ENCODE assay signal across 1 cellular context in the genomic region with DNA sequence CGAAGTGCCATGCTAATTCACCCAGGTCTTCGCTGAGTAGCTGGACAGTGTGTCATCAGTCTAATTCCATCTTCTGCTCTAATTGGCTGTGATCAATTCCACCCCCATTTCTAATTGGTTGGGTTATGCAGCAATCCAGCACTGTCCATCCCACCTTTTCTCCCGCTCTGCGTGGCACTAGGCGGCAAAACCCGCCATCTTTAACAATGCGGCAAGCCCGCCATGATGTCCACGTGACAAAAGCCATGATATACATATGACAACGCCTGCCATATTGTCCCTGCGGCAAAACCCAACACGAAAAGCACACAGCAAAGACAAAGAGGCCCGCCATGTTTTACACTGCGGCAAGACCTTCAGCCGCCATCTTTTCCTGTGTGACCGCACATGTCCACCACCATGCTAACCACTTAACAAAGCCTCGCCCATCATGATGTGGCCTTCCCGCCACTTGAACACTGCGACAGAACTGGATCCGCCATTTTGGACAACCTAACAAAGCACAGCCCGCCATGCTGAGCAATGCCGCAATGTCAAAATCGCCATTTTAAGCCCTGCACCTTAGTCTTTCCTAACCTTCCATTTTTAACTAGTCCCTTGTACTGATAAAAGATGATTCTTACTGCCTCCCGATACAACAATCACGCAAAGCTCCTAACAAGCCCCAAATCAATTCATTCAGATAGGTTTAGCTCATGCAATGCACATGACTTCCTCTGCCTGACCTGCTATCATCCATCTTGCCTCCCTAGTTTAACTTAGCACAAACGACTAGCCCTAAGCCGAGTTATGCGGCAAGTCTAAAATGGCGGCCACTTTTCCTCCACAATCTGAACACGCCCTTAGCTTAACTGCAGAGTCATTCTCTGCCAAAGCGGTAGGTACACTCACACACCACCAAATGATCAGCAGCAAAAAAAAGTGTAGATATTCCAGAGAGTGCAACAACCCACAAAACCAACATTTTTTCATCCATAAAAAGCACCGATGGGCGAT.
TF ChIP-seq lines count a peak whose summit lies in the region.

No MANE protein-coding gene starts in this region.

TF ChIP-seq in K562, 482 proteins besides CTCF, POLR2A, EP300 and RAD21 (continued from another document and continues in another):
- no peak for TF ChIP-seq ZFP30 (CRISPR knock-in tag; IDR thresholded peaks at IDR 0.05; ENCODE audit: borderline replicate concordance)
- TF ChIP-seq STAT5A (IDR thresholded peaks at IDR 0.05; ENCODE audit: borderline replicate concordance, low read length) = no peak
- TF ChIP-seq BACH1 (tag; IDR thresholded peaks at IDR 0.05) = peak; percentile 61; the same call in 1 of the 2 replicates
- TF ChIP-seq ZKSCAN1 (IDR thresholded peaks at IDR 0.05; ENCODE audit: low read depth, low read length) = no peak
- no peak for TF ChIP-seq COPS2 (conservative IDR thresholded peaks at IDR 0.05)
- no peak for TF ChIP-seq NEUROD1 (IDR thresholded peaks at IDR 0.05; ENCODE audit: borderline replicate concordance, low read depth, low read length, partially characterized antibody)
- no peak for TF ChIP-seq CLOCK (CRISPR knock-in tag; IDR thresholded peaks at IDR 0.05; ENCODE audit: borderline replicate concordance)
- TF ChIP-seq, protein P1, sequence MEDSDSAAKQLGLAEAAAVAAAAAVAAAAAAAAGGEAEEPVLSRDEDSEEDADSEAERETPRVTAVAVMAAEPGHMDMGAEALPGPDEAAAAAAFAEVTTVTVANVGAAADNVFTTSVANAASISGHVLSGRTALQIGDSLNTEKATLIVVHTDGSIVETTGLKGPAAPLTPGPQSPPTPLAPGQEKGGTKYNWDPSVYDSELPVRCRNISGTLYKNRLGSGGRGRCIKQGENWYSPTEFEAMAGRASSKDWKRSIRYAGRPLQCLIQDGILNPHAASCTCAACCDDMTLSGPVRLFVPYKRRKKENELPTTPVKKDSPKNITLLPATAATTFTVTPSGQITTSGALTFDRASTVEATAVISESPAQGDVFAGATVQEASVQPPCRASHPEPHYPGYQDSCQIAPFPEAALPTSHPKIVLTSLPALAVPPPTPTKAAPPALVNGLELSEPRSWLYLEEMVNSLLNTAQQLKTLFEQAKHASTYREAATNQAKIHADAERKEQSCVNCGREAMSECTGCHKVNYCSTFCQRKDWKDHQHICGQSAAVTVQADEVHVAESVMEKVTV (CRISPR knock-in tag; IDR thresholded peaks at IDR 0.05) = no peak
- peak; percentile 90 to 91 for TF ChIP-seq MNT (conservative IDR thresholded peaks at IDR 0.05)
- no peak for TF ChIP-seq CBFB (CRISPR knock-in tag; IDR thresholded peaks at IDR 0.05)
- no peak for TF ChIP-seq ZBTB40 (IDR thresholded peaks at IDR 0.05)
- TF ChIP-seq ZBTB40 (CRISPR knock-in tag; IDR thresholded peaks at IDR 0.05) = no peak
- no peak for TF ChIP-seq ZBTB17 (CRISPR knock-in tag; IDR thresholded peaks at IDR 0.05)
- no peak for TF ChIP-seq ARID3B (CRISPR knock-in tag; IDR thresholded peaks at IDR 0.05; ENCODE audit: borderline replicate concordance)
- no peak for TF ChIP-seq HNRNPLL (IDR thresholded peaks at IDR 0.05; ENCODE audit: low read depth, low read length, poor library complexity, severe bottlenecking)
- TF ChIP-seq PHTF2 (CRISPR knock-in tag; IDR thresholded peaks at IDR 0.05) = no peak
- no peak for TF ChIP-seq PML (IDR thresholded peaks at IDR 0.05; ENCODE audit: low read length)
- no peak for TF ChIP-seq CBX5 (IDR thresholded peaks at IDR 0.05; ENCODE audit: borderline replicate concordance, low read depth)
- no peak for TF ChIP-seq EGR1 (conservative IDR thresholded peaks at IDR 0.05)
- no peak for TF ChIP-seq KLF13 (tag; IDR thresholded peaks at IDR 0.05; ENCODE audit: borderline replicate concordance, low read depth)
- no peak for TF ChIP-seq NUFIP1 (IDR thresholded peaks at IDR 0.05; ENCODE audit: partially characterized antibody)
- no peak for TF ChIP-seq RNF2 (IDR thresholded peaks at IDR 0.05)
- TF ChIP-seq FOXP1 (CRISPR knock-in tag; IDR thresholded peaks at IDR 0.05) = no peak
- no peak for TF ChIP-seq POLR2AphosphoS2 (IDR thresholded peaks at IDR 0.05; ENCODE audit: low read length)
- TF ChIP-seq, protein P2, sequence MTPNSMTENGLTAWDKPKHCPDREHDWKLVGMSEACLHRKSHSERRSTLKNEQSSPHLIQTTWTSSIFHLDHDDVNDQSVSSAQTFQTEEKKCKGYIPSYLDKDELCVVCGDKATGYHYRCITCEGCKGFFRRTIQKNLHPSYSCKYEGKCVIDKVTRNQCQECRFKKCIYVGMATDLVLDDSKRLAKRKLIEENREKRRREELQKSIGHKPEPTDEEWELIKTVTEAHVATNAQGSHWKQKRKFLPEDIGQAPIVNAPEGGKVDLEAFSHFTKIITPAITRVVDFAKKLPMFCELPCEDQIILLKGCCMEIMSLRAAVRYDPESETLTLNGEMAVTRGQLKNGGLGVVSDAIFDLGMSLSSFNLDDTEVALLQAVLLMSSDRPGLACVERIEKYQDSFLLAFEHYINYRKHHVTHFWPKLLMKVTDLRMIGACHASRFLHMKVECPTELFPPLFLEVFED (CRISPR knock-in tag; conservative IDR thresholded peaks at IDR 0.05) = no peak
- TF ChIP-seq ETV5 (CRISPR knock-in tag; IDR thresholded peaks at IDR 0.05; ENCODE audit: low read depth) = no peak
- no peak for TF ChIP-seq PCBP1 (IDR thresholded peaks at IDR 0.05; ENCODE audit: low read depth, low read length, poor library complexity, severe bottlenecking)
- TF ChIP-seq, protein P3, sequence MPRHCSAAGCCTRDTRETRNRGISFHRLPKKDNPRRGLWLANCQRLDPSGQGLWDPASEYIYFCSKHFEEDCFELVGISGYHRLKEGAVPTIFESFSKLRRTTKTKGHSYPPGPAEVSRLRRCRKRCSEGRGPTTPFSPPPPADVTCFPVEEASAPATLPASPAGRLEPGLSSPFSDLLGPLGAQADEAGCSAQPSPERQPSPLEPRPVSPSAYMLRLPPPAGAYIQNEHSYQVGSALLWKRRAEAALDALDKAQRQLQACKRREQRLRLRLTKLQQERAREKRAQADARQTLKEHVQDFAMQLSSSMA (CRISPR knock-in tag; IDR thresholded peaks at IDR 0.05) = no peak
- TF ChIP-seq, protein P4, sequence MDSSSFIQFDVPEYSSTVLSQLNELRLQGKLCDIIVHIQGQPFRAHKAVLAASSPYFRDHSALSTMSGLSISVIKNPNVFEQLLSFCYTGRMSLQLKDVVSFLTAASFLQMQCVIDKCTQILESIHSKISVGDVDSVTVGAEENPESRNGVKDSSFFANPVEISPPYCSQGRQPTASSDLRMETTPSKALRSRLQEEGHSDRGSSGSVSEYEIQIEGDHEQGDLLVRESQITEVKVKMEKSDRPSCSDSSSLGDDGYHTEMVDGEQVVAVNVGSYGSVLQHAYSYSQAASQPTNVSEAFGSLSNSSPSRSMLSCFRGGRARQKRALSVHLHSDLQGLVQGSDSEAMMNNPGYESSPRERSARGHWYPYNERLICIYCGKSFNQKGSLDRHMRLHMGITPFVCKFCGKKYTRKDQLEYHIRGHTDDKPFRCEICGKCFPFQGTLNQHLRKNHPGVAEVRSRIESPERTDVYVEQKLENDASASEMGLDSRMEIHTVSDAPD (CRISPR knock-in tag; IDR thresholded peaks at IDR 0.05) = no peak
